ENCODE assay signal across 1 cellular context in the genomic region with DNA sequence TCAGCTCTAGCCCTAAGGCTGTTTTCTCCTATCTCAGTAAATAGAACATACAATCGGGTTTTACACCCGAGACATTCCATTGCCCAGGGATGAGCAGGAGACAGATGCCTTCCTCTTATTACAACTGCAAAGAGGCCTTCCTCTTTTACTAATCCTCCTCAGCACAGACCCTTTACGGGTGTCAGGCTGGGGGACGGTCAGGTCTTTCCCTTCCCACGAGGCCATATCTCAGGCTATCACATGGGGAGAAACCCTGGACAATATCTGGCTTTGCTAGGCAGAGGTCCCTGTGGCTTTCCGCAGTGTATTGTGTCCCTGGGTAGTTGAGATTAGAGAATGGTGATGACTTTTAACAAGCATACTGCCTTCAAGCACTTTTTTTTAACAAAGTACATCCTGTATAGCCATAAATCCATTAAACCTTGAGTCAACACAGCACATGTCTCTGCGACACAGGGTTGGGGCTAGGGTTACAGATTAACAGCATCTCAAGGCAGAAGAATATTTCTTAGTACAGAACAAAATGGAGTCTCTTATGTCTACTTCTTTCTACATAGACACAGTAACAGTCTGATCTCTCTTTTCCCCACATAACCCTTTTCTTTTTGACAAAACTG.
TF ChIP-seq lines count a peak whose summit lies in the region.
"Not testable (repeated sequence)": the region's sequence is repeated elsewhere in the genome, so short reads cannot be mapped to it uniquely, and the experiment has no call there.

No MANE protein-coding gene starts in this region.

TF ChIP-seq in K562, 482 proteins besides CTCF, POLR2A, EP300 and RAD21 (continues in another document):
- TF ChIP-seq GATAD2A (IDR thresholded peaks at IDR 0.05) (0 out of 2 replicates have a peak, but pooled peaks have one; percentile 43), NR4A1 (tag; IDR thresholded peaks at IDR 0.05) (peak; percentile 90), ARID1B (IDR thresholded peaks at IDR 0.05) (peak; percentile 97), FOXK2 (conservative IDR thresholded peaks at IDR 0.05 in 1 of 2, IDR thresholded peaks at IDR 0.05 in 1 of 2; ENCODE audit: low read depth in 2 of 2) (peak in 1 of 2 experiments; percentile 56; a peak in 2 of 4 replicates), ATF1 (tag; IDR thresholded peaks at IDR 0.05) (peak; percentile 53; the same call in 1 of the 2 replicates), NONO (IDR thresholded peaks at IDR 0.05; ENCODE audit: low read depth in 2 of 2, low read length in 1 of 2) (peak in 1 of 2 experiments; percentile 48; a peak in 2 of 4 replicates), LEF1 (IDR thresholded peaks at IDR 0.05) (peak; percentile 72; the same call in 1 of the 2 replicates), SMARCA4 (IDR thresholded peaks at IDR 0.05) (peak; percentile 94), GATA2 (CRISPR knock-in tag; IDR thresholded peaks at IDR 0.05) (peak; percentile 99), ZNF584 (CRISPR knock-in tag; IDR thresholded peaks at IDR 0.05; ENCODE audit: low read depth) (peak; percentile 86; the same call in 1 of the 2 replicates), MECOM (CRISPR knock-in tag; IDR thresholded peaks at IDR 0.05) (peak; percentile 65), ZNF766 (CRISPR knock-in tag; conservative IDR thresholded peaks at IDR 0.05) (peak; percentile 77), ZEB2 (IDR thresholded peaks at IDR 0.05) (peak; percentile 49; the same call in 1 of the 2 replicates), CREM (IDR thresholded peaks at IDR 0.05; ENCODE audit: low read depth) (peak; percentile 40; the same call in 1 of the 2 replicates), ZNF274 (IDR thresholded peaks at IDR 0.05; ENCODE audit: borderline replicate concordance, low read depth, low read length) (peak; percentile 56; the same call in 1 of the 2 replicates), GTF2E2 (tag; IDR thresholded peaks at IDR 0.05) (peak; percentile 31; the same call in 1 of the 2 replicates), MAFG (tag; conservative IDR thresholded peaks at IDR 0.05) (peak; percentile 19; the same call in 1 of the 2 replicates), TEAD4 (IDR thresholded peaks at IDR 0.05; ENCODE audit: low read length) (peak; percentile 95), JUND (IDR thresholded peaks at IDR 0.05; ENCODE audit: borderline replicate concordance, low read depth, low read length) (peak; percentile 8; the same call in 1 of the 2 replicates), SMAD4 (CRISPR knock-in tag; conservative IDR thresholded peaks at IDR 0.05) (peak; percentile 90), EP400 (IDR thresholded peaks at IDR 0.05) (peak; percentile 44; the same call in 1 of the 2 replicates), CXXC5 (CRISPR knock-in tag; IDR thresholded peaks at IDR 0.05) (peak; percentile 94), FOXP1 (CRISPR knock-in tag; IDR thresholded peaks at IDR 0.05) (peak; percentile 70; the same call in 1 of the 2 replicates), PTRF (tag; IDR thresholded peaks at IDR 0.05) (peak; percentile 77), TARDBP (IDR thresholded peaks at IDR 0.05) (peak; percentile 62; the same call in 1 of the 2 replicates), NFE2L1 (tag; IDR thresholded peaks at IDR 0.05; ENCODE audit: borderline replicate concordance, low read depth) (0 out of 2 replicates have a peak, but pooled peaks have one; percentile 31), CC2D1A (IDR thresholded peaks at IDR 0.05) (peak; percentile 93; the same call in 1 of the 2 replicates)
- TF ChIP-seq NR4A1 (CRISPR knock-in tag; IDR thresholded peaks at IDR 0.05); ATF1 (CRISPR knock-in tag; IDR thresholded peaks at IDR 0.05); TEAD4 (CRISPR knock-in tag; IDR thresholded peaks at IDR 0.05; ENCODE audit: borderline replicate concordance); JUND (tag; IDR thresholded peaks at IDR 0.05; ENCODE audit: borderline replicate concordance, low read depth, low read length): not testable (repeated sequence)
- TF ChIP-seq, protein P1, sequence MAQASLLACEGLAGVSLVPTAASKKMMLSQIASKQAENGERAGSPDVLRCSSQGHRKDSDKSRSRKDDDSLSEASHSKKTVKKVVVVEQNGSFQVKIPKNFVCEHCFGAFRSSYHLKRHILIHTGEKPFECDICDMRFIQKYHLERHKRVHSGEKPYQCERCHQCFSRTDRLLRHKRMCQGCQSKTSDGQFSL (CRISPR knock-in tag; IDR thresholded peaks at IDR 0.05) = not testable (repeated sequence)
- TF ChIP-seq, protein P1 (tag; IDR thresholded peaks at IDR 0.05) = 0 out of 4 replicates have a peak, but pooled peaks of 1 of the 2 experiments have one; percentile 42
- TF ChIP-seq, protein P2, sequence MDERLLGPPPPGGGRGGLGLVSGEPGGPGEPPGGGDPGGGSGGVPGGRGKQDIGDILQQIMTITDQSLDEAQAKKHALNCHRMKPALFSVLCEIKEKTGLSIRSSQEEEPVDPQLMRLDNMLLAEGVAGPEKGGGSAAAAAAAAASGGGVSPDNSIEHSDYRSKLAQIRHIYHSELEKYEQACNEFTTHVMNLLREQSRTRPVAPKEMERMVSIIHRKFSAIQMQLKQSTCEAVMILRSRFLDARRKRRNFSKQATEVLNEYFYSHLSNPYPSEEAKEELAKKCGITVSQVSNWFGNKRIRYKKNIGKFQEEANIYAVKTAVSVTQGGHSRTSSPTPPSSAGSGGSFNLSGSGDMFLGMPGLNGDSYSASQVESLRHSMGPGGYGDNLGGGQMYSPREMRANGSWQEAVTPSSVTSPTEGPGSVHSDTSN (CRISPR knock-in tag; IDR thresholded peaks at IDR 0.05; ENCODE audit: low read depth) = not testable (repeated sequence)
- TF ChIP-seq, protein P2 (tag; conservative IDR thresholded peaks at IDR 0.05; ENCODE audit: low read depth) = peak; percentile 87
- TF ChIP-seq, protein P3, sequence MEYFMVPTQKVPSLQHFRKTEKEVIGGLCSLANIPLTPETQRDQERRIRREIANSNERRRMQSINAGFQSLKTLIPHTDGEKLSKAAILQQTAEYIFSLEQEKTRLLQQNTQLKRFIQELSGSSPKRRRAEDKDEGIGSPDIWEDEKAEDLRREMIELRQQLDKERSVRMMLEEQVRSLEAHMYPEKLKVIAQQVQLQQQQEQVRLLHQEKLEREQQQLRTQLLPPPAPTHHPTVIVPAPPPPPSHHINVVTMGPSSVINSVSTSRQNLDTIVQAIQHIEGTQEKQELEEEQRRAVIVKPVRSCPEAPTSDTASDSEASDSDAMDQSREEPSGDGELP (CRISPR knock-in tag; IDR thresholded peaks at IDR 0.05; ENCODE audit: borderline replicate concordance) = peak; percentile 70; the same call in 1 of the 2 replicates
- TF ChIP-seq, protein P4, sequence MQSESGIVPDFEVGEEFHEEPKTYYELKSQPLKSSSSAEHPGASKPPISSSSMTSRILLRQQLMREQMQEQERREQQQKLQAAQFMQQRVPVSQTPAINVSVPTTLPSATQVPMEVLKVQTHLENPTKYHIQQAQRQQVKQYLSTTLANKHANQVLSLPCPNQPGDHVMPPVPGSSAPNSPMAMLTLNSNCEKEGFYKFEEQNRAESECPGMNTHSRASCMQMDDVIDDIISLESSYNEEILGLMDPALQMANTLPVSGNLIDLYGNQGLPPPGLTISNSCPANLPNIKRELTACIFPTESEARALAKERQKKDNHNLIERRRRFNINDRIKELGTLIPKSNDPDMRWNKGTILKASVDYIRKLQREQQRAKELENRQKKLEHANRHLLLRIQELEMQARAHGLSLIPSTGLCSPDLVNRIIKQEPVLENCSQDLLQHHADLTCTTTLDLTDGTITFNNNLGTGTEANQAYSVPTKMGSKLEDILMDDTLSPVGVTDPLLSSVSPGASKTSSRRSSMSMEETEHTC (IDR thresholded peaks at IDR 0.05) = 0 out of 2 replicates have a peak, but pooled peaks have one; percentile 40
- TF ChIP-seq, protein P5, sequence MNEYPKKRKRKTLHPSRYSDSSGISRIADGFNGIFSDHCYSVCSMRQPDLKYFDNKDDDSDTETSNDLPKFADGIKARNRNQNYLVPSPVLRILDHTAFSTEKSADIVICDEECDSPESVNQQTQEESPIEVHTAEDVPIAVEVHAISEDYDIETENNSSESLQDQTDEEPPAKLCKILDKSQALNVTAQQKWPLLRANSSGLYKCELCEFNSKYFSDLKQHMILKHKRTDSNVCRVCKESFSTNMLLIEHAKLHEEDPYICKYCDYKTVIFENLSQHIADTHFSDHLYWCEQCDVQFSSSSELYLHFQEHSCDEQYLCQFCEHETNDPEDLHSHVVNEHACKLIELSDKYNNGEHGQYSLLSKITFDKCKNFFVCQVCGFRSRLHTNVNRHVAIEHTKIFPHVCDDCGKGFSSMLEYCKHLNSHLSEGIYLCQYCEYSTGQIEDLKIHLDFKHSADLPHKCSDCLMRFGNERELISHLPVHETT (CRISPR knock-in tag; conservative IDR thresholded peaks at IDR 0.05 in 1 of 2, IDR thresholded peaks at IDR 0.05 in 1 of 2) = 0 out of 4 replicates have a peak, but pooled peaks of 1 of the 2 experiments have one; percentile 33
- TF ChIP-seq, protein P6, sequence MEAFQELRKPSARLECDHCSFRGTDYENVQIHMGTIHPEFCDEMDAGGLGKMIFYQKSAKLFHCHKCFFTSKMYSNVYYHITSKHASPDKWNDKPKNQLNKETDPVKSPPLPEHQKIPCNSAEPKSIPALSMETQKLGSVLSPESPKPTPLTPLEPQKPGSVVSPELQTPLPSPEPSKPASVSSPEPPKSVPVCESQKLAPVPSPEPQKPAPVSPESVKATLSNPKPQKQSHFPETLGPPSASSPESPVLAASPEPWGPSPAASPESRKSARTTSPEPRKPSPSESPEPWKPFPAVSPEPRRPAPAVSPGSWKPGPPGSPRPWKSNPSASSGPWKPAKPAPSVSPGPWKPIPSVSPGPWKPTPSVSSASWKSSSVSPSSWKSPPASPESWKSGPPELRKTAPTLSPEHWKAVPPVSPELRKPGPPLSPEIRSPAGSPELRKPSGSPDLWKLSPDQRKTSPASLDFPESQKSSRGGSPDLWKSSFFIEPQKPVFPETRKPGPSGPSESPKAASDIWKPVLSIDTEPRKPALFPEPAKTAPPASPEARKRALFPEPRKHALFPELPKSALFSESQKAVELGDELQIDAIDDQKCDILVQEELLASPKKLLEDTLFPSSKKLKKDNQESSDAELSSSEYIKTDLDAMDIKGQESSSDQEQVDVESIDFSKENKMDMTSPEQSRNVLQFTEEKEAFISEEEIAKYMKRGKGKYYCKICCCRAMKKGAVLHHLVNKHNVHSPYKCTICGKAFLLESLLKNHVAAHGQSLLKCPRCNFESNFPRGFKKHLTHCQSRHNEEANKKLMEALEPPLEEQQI (IDR thresholded peaks at IDR 0.05) = peak; percentile 53; the same call in 1 of the 2 replicates
- TF ChIP-seq, protein P7, sequence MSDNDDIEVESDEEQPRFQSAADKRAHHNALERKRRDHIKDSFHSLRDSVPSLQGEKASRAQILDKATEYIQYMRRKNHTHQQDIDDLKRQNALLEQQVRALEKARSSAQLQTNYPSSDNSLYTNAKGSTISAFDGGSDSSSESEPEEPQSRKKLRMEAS (CRISPR knock-in tag; IDR thresholded peaks at IDR 0.05) = peak; percentile 99
- TF ChIP-seq, protein P8, sequence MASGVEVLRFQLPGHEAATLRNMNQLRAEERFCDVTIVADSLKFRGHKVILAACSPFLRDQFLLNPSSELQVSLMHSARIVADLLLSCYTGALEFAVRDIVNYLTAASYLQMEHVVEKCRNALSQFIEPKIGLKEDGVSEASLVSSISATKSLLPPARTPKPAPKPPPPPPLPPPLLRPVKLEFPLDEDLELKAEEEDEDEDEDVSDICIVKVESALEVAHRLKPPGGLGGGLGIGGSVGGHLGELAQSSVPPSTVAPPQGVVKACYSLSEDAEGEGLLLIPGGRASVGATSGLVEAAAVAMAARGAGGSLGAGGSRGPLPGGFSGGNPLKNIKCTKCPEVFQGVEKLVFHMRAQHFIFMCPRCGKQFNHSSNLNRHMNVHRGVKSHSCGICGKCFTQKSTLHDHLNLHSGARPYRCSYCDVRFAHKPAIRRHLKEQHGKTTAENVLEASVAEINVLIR (CRISPR knock-in tag; IDR thresholded peaks at IDR 0.05) = peak; percentile 34; the same call in 1 of the 2 replicates
- TF ChIP-seq, protein P9, sequence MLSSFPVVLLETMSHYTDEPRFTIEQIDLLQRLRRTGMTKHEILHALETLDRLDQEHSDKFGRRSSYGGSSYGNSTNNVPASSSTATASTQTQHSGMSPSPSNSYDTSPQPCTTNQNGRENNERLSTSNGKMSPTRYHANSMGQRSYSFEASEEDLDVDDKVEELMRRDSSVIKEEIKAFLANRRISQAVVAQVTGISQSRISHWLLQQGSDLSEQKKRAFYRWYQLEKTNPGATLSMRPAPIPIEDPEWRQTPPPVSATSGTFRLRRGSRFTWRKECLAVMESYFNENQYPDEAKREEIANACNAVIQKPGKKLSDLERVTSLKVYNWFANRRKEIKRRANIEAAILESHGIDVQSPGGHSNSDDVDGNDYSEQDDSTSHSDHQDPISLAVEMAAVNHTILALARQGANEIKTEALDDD (IDR thresholded peaks at IDR 0.05) = peak; percentile 98
- TF ChIP-seq, protein P10, sequence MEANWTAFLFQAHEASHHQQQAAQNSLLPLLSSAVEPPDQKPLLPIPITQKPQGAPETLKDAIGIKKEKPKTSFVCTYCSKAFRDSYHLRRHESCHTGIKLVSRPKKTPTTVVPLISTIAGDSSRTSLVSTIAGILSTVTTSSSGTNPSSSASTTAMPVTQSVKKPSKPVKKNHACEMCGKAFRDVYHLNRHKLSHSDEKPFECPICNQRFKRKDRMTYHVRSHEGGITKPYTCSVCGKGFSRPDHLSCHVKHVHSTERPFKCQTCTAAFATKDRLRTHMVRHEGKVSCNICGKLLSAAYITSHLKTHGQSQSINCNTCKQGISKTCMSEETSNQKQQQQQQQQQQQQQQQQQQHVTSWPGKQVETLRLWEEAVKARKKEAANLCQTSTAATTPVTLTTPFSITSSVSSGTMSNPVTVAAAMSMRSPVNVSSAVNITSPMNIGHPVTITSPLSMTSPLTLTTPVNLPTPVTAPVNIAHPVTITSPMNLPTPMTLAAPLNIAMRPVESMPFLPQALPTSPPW (CRISPR knock-in tag; IDR thresholded peaks at IDR 0.05) = peak; percentile 54
